8 cellular contexts compared by ENCODE assay signal in genomic region chr2:147396890-147397289, GRCh38.
"Had no signal": no experiment of that assay in that cellular context is flagged by ENCODE, and none has a peak within 500 bp of the region (broad histone marks: within the 10 kb centered on the region; RNA-seq: fewer than 3 reads in every experiment).

No MANE protein-coding gene starts in this region.

- ATAC-seq: GM12878 had no signal

- H3K4me3 ChIP-seq: GM12878 had no signal

- DNase-seq: GDM1, GF-D8 had no signal

- FAIRE-seq: G401.6, GM12878, GM12891, GM12892, GM18507, GM19239 had no signal
